ENCODE assay signal across 16 cellular contexts in the genomic region with DNA sequence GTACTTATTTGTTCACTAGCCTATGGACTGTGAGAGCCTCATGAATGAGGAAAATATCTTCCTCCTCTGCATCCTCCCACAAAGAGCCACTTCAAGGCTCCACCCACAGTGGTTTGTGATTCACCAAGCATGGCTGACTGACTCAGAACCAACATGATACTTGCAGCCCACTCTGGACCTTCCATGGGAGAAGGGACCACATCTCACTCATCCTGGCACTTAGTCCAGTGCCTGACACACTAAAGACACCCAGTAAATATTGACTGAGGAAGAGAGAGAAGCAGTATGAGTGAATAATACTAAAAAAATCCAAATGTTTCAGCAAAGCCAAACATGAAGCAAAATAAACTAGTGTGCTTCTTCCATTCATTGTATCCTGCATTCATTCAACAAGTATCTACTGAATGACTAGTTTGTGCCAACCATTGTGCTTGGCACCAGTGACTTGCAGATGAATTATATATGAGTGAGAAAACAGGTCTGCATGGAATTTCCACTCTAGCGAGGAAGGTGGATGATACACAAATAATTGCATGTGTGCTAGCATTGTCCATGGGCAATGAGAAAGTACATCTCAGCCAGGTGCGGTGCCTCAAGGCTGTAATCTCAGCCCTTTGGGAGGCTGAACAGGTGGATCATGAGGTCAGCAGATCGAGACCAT. TPM values are rescaled to one million over a fixed set of nuclear protein-coding genes. Genes with fewer than 3 reads are reported as not detected.
DNase-seq lines count a peak whose midpoint lies in the region; ATAC-seq and TF ChIP-seq lines count a peak whose summit lies in the region.
"Had no signal": no experiment of that assay in that cellular context is flagged by ENCODE, and none has a peak within 500 bp of the region (broad histone marks: within the 10 kb centered on the region; RNA-seq: fewer than 3 reads in every experiment).

No MANE protein-coding gene starts in this region.

- in situ Hi-C loops in gastrocnemius medialis (cut with MboI; ENCODE audit: low sequenced_read_pairs in 4 of 4) = no loop called here

- H3K27me3 ChIP-seq in gastrocnemius medialis = no peaks in the 10 kb centered on the region
- H3K27me3 ChIP-seq: right lobe of liver, tibial nerve had no signal

- peaks cover 6% of the 10 kb centered on the region for H3K27me3 Mint-ChIP-seq in activated CD4-positive, alpha-beta T cell treated with anti-CD3 and anti-CD28 coated beads for 36 hours
- H3K27me3 Mint-ChIP-seq in activated CD4-positive, alpha-beta T cell treated with anti-CD3 and anti-CD28 coated beads, Interleukin-2, amount 10 ng/mL, durations not matched to agents 24 days and 14 days = no peaks in the 10 kb centered on the region

- H3K4me3 Mint-ChIP-seq in activated CD4-positive, alpha-beta T cell treated with anti-CD3 and anti-CD28 coated beads for 36 hours = no peak overlapping the region
- H3K4me3 Mint-ChIP-seq in activated CD4-positive, alpha-beta T cell treated with anti-CD3 and anti-CD28 coated beads, Interleukin-2, amount 10 ng/mL, durations not matched to agents 24 days and 14 days = no peak overlapping the region
- no peak overlapping the region for H3K4me3 Mint-ChIP-seq in stimulated activated effector memory CD8-positive, alpha-beta T cell treated with anti-CD3 and anti-CD28 coated beads, Interleukin-12 subunit alpha, Interleukin-12 subunit beta, amount 100 ng/mL, for 72 hours
- H3K4me3 Mint-ChIP-seq: naive thymus-derived CD4-positive, alpha-beta T cell had no signal

- no peaks in the 10 kb centered on the region for H3K4me1 Mint-ChIP-seq in activated CD4-positive, alpha-beta T cell treated with anti-CD3 and anti-CD28 coated beads for 36 hours
- H3K4me1 Mint-ChIP-seq in activated CD4-positive, alpha-beta T cell treated with anti-CD3 and anti-CD28 coated beads, Interleukin-2, amount 10 ng/mL, durations not matched to agents 24 days and 14 days = no peaks in the 10 kb centered on the region
- H3K4me1 Mint-ChIP-seq in stimulated activated effector memory CD8-positive, alpha-beta T cell treated with anti-CD3 and anti-CD28 coated beads, Interleukin-12 subunit alpha, Interleukin-12 subunit beta, amount 100 ng/mL, for 72 hours = no peaks in the 10 kb centered on the region
- H3K4me1 Mint-ChIP-seq: naive thymus-derived CD4-positive, alpha-beta T cell had no signal

- CTCF ChIA-PET in activated CD4-positive, alpha-beta T cell treated with anti-CD3 and anti-CD28 coated beads for 36 hours (lab: Charles Lee) = interaction anchor here (0.7 kb wide), 2 partner anchors 46 to 1084 kb away, joined by 3 read pairs; no protein-coding TSS in a partner anchor

- H3K36me3 Mint-ChIP-seq in activated CD4-positive, alpha-beta T cell treated with anti-CD3 and anti-CD28 coated beads for 36 hours (ENCODE audit: low read depth) = no peaks in the 10 kb centered on the region
- H3K36me3 Mint-ChIP-seq in activated CD4-positive, alpha-beta T cell treated with anti-CD3 and anti-CD28 coated beads, Interleukin-2, amount 10 ng/mL, durations not matched to agents 24 days and 14 days (ENCODE audit: low read depth) = no peaks in the 10 kb centered on the region
- H3K36me3 Mint-ChIP-seq in stimulated activated effector memory CD8-positive, alpha-beta T cell treated with anti-CD3 and anti-CD28 coated beads, Interleukin-12 subunit alpha, Interleukin-12 subunit beta, amount 100 ng/mL, for 72 hours = no peaks in the 10 kb centered on the region
- H3K36me3 Mint-ChIP-seq: naive thymus-derived CD4-positive, alpha-beta T cell had no signal

- H3K27ac Mint-ChIP-seq in activated CD4-positive, alpha-beta T cell treated with anti-CD3 and anti-CD28 coated beads for 36 hours = no peak overlapping the region
- H3K27ac Mint-ChIP-seq in activated CD4-positive, alpha-beta T cell treated with anti-CD3 and anti-CD28 coated beads, Interleukin-2, amount 10 ng/mL, durations not matched to agents 24 days and 14 days = no peak overlapping the region
- no peak overlapping the region for H3K27ac Mint-ChIP-seq in stimulated activated effector memory CD8-positive, alpha-beta T cell treated with anti-CD3 and anti-CD28 coated beads, Interleukin-12 subunit alpha, Interleukin-12 subunit beta, amount 100 ng/mL, for 72 hours
- H3K27ac Mint-ChIP-seq: naive thymus-derived CD4-positive, alpha-beta T cell had no signal

- TF ChIP-seq CTCF in gastrocnemius medialis (IDR thresholded peaks at IDR 0.05 in 4 of 5, conservative IDR thresholded peaks at IDR 0.05 in 1 of 5) = no peak

- DNase-seq in activated CD4-positive, alpha-beta T cell treated with anti-CD3 and anti-CD28 coated beads for 36 hours = peak; percentile 6
- no peak for DNase-seq in activated CD4-positive, alpha-beta T cell treated with anti-CD3 and anti-CD28 coated beads, Interleukin-2, amount 10 ng/mL, durations not matched to agents 24 days and 14 days
- peak; percentile 71 for DNase-seq in RKO (ENCODE audit: low spot score)
- DNase-seq in fibroblast of gingiva (ENCODE audit: low read depth) = peak; percentile 29
- no peak for DNase-seq in stimulated activated effector memory CD8-positive, alpha-beta T cell treated with anti-CD3 and anti-CD28 coated beads, Interleukin-12 subunit alpha, Interleukin-12 subunit beta, amount 100 ng/mL, for 72 hours (ENCODE audit: low spot score in 2 of 2)
- DNase-seq in gastrocnemius medialis = no peak
- DNase-seq: DMS79 treated with DMSO at 0.1 percent for 48 hours; erythroblast; MV-4-11; naive thymus-derived CD4-positive, alpha-beta T cell; NCI-H69; right lobe of liver had no signal

- no peak for TF ChIP-seq POLR2A in gastrocnemius medialis (IDR thresholded peaks at IDR 0.05)

- no peak overlapping the region for H3K27ac ChIP-seq in gastrocnemius medialis
- H3K27ac ChIP-seq: right lobe of liver had no signal

- POLR2A ChIA-PET in activated CD4-positive, alpha-beta T cell treated with anti-CD3 and anti-CD28 coated beads for 36 hours (lab: Charles Lee) = no interaction called here

- H3K4me1 ChIP-seq in gastrocnemius medialis = peaks cover 0 to 3% of the 10 kb centered on the region in 2 donors
- H3K4me1 ChIP-seq: right lobe of liver had no signal

- peak; percentile 49 for ATAC-seq in activated CD4-positive, alpha-beta T cell treated with anti-CD3 and anti-CD28 coated beads for 36 hours
- ATAC-seq in stimulated activated effector memory CD8-positive, alpha-beta T cell treated with anti-CD3 and anti-CD28 coated beads, Interleukin-12 subunit alpha, Interleukin-12 subunit beta, amount 100 ng/mL, for 72 hours = peak; percentile 37
- ATAC-seq in HG03108 (IDR thresholded peaks at IDR 0.05; ENCODE audit: unreplicated experiment) = no peak
- no peak for ATAC-seq in gastrocnemius medialis
- ATAC-seq in HG03139 (IDR thresholded peaks at IDR 0.05; ENCODE audit: unreplicated experiment) = no peak
- ATAC-seq: activated CD4-positive, CD25-positive, alpha-beta regulatory T cell treated with anti-CD3 and anti-CD28 coated beads, Interleukin-2, amount 50 U/mL, for 24 hours; naive thymus-derived CD4-positive, alpha-beta T cell; right lobe of liver had no signal

- H3K36me3 ChIP-seq in gastrocnemius medialis = no peaks in the 10 kb centered on the region
- H3K36me3 ChIP-seq: right lobe of liver, tibial nerve had no signal

- no peaks in the 10 kb centered on the region for H3K9me3 Mint-ChIP-seq in activated CD4-positive, alpha-beta T cell treated with anti-CD3 and anti-CD28 coated beads for 36 hours (ENCODE audit: low read depth)
- no peaks in the 10 kb centered on the region for H3K9me3 Mint-ChIP-seq in activated CD4-positive, alpha-beta T cell treated with anti-CD3 and anti-CD28 coated beads, Interleukin-2, amount 10 ng/mL, durations not matched to agents 24 days and 14 days
- no peaks in the 10 kb centered on the region for H3K9me3 Mint-ChIP-seq in stimulated activated effector memory CD8-positive, alpha-beta T cell treated with anti-CD3 and anti-CD28 coated beads, Interleukin-12 subunit alpha, Interleukin-12 subunit beta, amount 100 ng/mL, for 72 hours

- no peak overlapping the region for H3K4me3 ChIP-seq in gastrocnemius medialis
- H3K4me3 ChIP-seq: right lobe of liver, tibial nerve had no signal

- H3K9me3 ChIP-seq in gastrocnemius medialis = no peaks in the 10 kb centered on the region
- H3K9me3 ChIP-seq: right lobe of liver, tibial nerve had no signal

- intact Hi-C loops in activated CD4-positive, alpha-beta T cell treated with anti-CD3 and anti-CD28 coated beads for 36 hours (cut with DNase I, micrococcal nuclease) = no loop called here
- intact Hi-C loops in activated CD4-positive, alpha-beta T cell treated with anti-CD3 and anti-CD28 coated beads, Interleukin-2, amount 10 ng/mL, durations not matched to agents 24 days and 14 days (cut with micrococcal nuclease) = no loop called here
- intact Hi-C loops in gastrocnemius medialis (cut with DNase I; ENCODE audit: low total_unique reads) = no loop called here

RNA-seq across cellular contexts. Expression of a gene that starts 54.9 kb away (rescaled TPM):
- not detected for total RNA-seq in activated CD4-positive, alpha-beta T cell treated with anti-CD3 and anti-CD28 coated beads for 36 hours
- not detected in 2 replicates for total RNA-seq in activated CD4-positive, alpha-beta T cell treated with anti-CD3 and anti-CD28 coated beads, Interleukin-2, amount 10 ng/mL, durations not matched to agents 24 days and 14 days
- under 1 TPM in 1 of 4 donors, not detected in 3; 0.66 TPM for total RNA-seq in gastrocnemius medialis
- total RNA-seq: naive thymus-derived CD4-positive, alpha-beta T cell had no signal

Comparison
In these comparisons a context has a peak if more than half of its experiments do, and no peak if none do; other contexts are left out.
1. DNase-seq: peak in activated CD4-positive, alpha-beta T cell treated with anti-CD3 and anti-CD28 coated beads for 36 hours (single experiment), RKO (single experiment) and fibroblast of gingiva (single experiment); none in activated CD4-positive, alpha-beta T cell treated with anti-CD3 and anti-CD28 coated beads, Interleukin-2, amount 10 ng/mL, durations not matched to agents 24 days and 14 days (single experiment), stimulated activated effector memory CD8-positive, alpha-beta T cell treated with anti-CD3 and anti-CD28 coated beads, Interleukin-12 subunit alpha, Interleukin-12 subunit beta, amount 100 ng/mL, for 72 hours (0 of 2) and gastrocnemius medialis (0 of 2).
2. ATAC-seq: peak in activated CD4-positive, alpha-beta T cell treated with anti-CD3 and anti-CD28 coated beads for 36 hours (single experiment) and stimulated activated effector memory CD8-positive, alpha-beta T cell treated with anti-CD3 and anti-CD28 coated beads, Interleukin-12 subunit alpha, Interleukin-12 subunit beta, amount 100 ng/mL, for 72 hours (single experiment); none in HG03108 (single experiment), gastrocnemius medialis (0 of 2) and HG03139 (single experiment).